20 cellular contexts compared by ENCODE assay signal in the genomic region with DNA sequence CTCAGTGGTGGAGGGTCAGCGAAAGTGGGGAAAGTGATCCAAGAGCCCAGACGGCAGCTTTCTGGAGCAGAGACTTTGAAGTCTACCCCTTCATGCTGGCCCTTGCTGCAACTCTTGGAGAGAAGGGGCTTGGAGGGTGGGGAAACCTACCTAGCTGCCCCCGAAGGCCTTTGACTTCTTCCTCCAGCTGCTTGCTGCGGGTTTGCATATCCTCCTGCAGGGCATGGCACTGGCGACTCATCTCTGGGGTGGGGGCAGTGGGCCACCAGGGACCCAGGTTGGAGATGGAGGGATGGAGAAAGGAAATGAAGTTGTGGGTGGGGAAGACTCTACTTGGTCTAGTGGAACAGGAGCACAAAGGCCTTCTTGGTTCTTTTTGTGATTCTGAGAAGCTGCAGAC. TPM values are rescaled to one million over a fixed set of nuclear protein-coding genes. Genes with fewer than 3 reads are reported as not detected.
DNase-seq lines count a peak whose midpoint lies in the region; ATAC-seq, FAIRE-seq and TF ChIP-seq lines count a peak whose summit lies in the region.
"Had no signal": no experiment of that assay in that cellular context is flagged by ENCODE, and none has a peak within 500 bp of the region (broad histone marks: within the 10 kb centered on the region; RNA-seq: fewer than 3 reads in every experiment).

No MANE protein-coding gene starts in this region.

- no peaks in the 10 kb centered on the region for H4K20me1 ChIP-seq in H1 (replicated peaks in 1 of 2; ENCODE audit: control insufficient read depth in 1 of 2, insufficient read depth in 2 of 2, low read length in 2 of 2)

- H3K4me3 ChIP-seq in H7 (ENCODE audit: insufficient read depth, low read depth, low read length), result no peak overlapping the region
- no peak overlapping the region for H3K4me3 ChIP-seq in H1 (ENCODE audit: extremely low read depth in 1 of 4, insufficient read depth in 2 of 4, low read depth in 3 of 4, low read length in 4 of 4)
- peak overlapping the region in 1 of 8 donors; percentile 2 for H3K4me3 ChIP-seq in spleen
- H3K4me3 ChIP-seq: A549, GM23338 had no signal

- H3K4me1 ChIP-seq in H1 (replicated peaks in 1 of 4; ENCODE audit: control insufficient read depth in 3 of 4, insufficient read depth in 4 of 4, low read length in 3 of 4), result peaks cover 0 to 5% (median under 1%) of the 10 kb centered on the region in 4 experiments; a peak in 4 of 7 replicates
- H3K4me1 ChIP-seq in spleen, result peaks cover 0 to 50% (median 8%) of the 10 kb centered on the region in 6 donors
- H3K4me1 ChIP-seq: A549 had no signal

- H3K4ac ChIP-seq in H1 (replicated peaks; ENCODE audit: insufficient read length, low read depth, low read length), result no peak overlapping the region

- H3K27me3 ChIP-seq in H7 (ENCODE audit: control insufficient read depth, insufficient read depth, low read length) (no peaks in the 10 kb centered on the region), H1 (replicated peaks in 1 of 4; ENCODE audit: control insufficient read depth in 3 of 4, extremely low read depth in 1 of 4, insufficient read depth in 3 of 4, low read length in 3 of 4) (no peaks in the 10 kb centered on the region), spleen (replicated peaks in 1 of 7) (no peaks in the 10 kb centered on the region)

- TF ChIP-seq EP300 in H1 (IDR thresholded peaks at IDR 0.05; ENCODE audit: borderline replicate concordance in 1 of 2, low read depth in 2 of 2, low read length in 2 of 2), result no peak

- peaks cover 1 to 3% of the 10 kb centered on the region in 2 donors for H3K36me3 Mint-ChIP-seq in CD14-positive monocyte
- H3K36me3 Mint-ChIP-seq: CD8-positive, alpha-beta T cell had no signal

- H2BK5ac ChIP-seq in H1 (ENCODE audit: low read depth, low read length), result no peak overlapping the region

- no peaks in the 10 kb centered on the region for H3K23me2 ChIP-seq in H1 (ENCODE audit: low read depth, low read length)

- no peak overlapping the region for H3K18ac ChIP-seq in H1 (ENCODE audit: extremely low read depth, low read length)

- no peak overlapping the region for H2AK5ac ChIP-seq in H1 (ENCODE audit: low read depth, low read length)

- peaks cover 0 to 3% (median 0%) of the 10 kb centered on the region in 7 donors for H3K9me3 Mint-ChIP-seq in CD14-positive monocyte
- H3K9me3 Mint-ChIP-seq: CD8-positive, alpha-beta T cell; GM23338; H9 had no signal

- no peak overlapping the region for H2BK15ac ChIP-seq in H1 (ENCODE audit: low read length)

- no peak overlapping the region for H4K91ac ChIP-seq in H1 (replicated peaks; ENCODE audit: insufficient read length, low read length)

- H3K9ac ChIP-seq in H1 (replicated peaks in 1 of 4; ENCODE audit: extremely low read depth in 1 of 4, low read depth in 3 of 4, low read length in 3 of 4), result no peak overlapping the region
- H3K9ac ChIP-seq: KMS-11 had no signal

- H3K23ac ChIP-seq in H1 (ENCODE audit: insufficient read length), result no peak overlapping the region

- H3K27ac ChIP-seq in H1 (ENCODE audit: low read depth, low read length) (no peak overlapping the region), spleen (peak overlapping the region in 7 of 8 donors; percentile 53 to 87 (median 79))
- H3K27ac ChIP-seq: A549, KMS-11 had no signal

- CTCF ChIA-PET in H1 (lab: Charles Lee; ENCODE audit: partially characterized antibody), result interaction anchor here (0.6 to 20.1 kb wide), 5 partner anchors 11 to 90 kb away, joined by 3 to 367 read pairs (median 33); partner anchors contain the start of genes ABCG4 and NHERF4

- H3K79me1 ChIP-seq in H1 (ENCODE audit: low read depth, low read length), result no peaks in the 10 kb centered on the region

- H2BK20ac ChIP-seq in H1 (ENCODE audit: low read length), result no peak overlapping the region

- peaks cover 66% of the 10 kb centered on the region for H3K4me1 Mint-ChIP-seq in CD14-positive monocyte

- H4K8ac ChIP-seq in H1 (ENCODE audit: extremely low read depth, insufficient read depth, low read length), result no peak overlapping the region; the same call in 1 of the 2 replicates

- ATAC-seq in sciatic nerve, result no peak
- ATAC-seq: A549; CD8-positive, alpha-beta T cell; GM23338 had no signal

- TF ChIP-seq CTCF in CD14-positive monocyte (IDR thresholded peaks at IDR 0.05), result no peak
- TF ChIP-seq CTCF in H1 (IDR thresholded peaks at IDR 0.05; ENCODE audit: control extremely low read depth in 1 of 3, insufficient read depth in 1 of 3, low read depth in 1 of 3, low read length in 3 of 3), result no peak
- TF ChIP-seq CTCF in spleen (IDR thresholded peaks at IDR 0.05 in 8 of 11, conservative IDR thresholded peaks at IDR 0.05 in 3 of 11), result no peak

- H2BK120ac ChIP-seq in H1 (replicated peaks; ENCODE audit: low read depth, low read length), result no peak overlapping the region

- no peak overlapping the region for H4K5ac ChIP-seq in H1 (ENCODE audit: insufficient read length, low read depth, low read length)

- intact Hi-C loops in CD14-positive monocyte (cut with micrococcal nuclease) (loop anchor here (10.0 kb wide), 2 partner anchors 48 to 98 kb away; partner anchors contain the start of gene ABCG4 (in 2 of the 2)), spleen (cut with DNase I; ENCODE audit: low total_unique reads) (loop anchor here (10.0 kb wide), 1 partner anchor 98 kb away; a partner anchor contains a TSS), sciatic nerve (cut with DNase I) (no loop called here)

- H3K79me2 ChIP-seq in H1 (ENCODE audit: control insufficient read depth in 1 of 2, insufficient read depth in 2 of 2, low read length in 2 of 2), result no peaks in the 10 kb centered on the region

- 0 out of 2 replicates have a peak overlapping the region, but pooled peaks have one; percentile 27 for H2BK12ac ChIP-seq in H1 (ENCODE audit: low read depth, low read length)

- H3K4me3 Mint-ChIP-seq in CD14-positive monocyte, result no peak overlapping the region
- H3K4me3 Mint-ChIP-seq: CD8-positive, alpha-beta T cell; GM23338; H9 had no signal

- H3K27me3 Mint-ChIP-seq in CD14-positive monocyte (ENCODE audit: low read depth in 3 of 3), result peaks cover 0 to 12% (median 8%) of the 10 kb centered on the region in 3 donors

- H3K36me3 ChIP-seq in H7 (replicated peaks; ENCODE audit: control insufficient read depth, insufficient read depth, low read length) (no peaks in the 10 kb centered on the region), H1 (ENCODE audit: control insufficient read depth in 2 of 4, insufficient read depth in 4 of 4, low read length in 3 of 4) (no peaks in the 10 kb centered on the region), spleen (no peaks in the 10 kb centered on the region)

- no peak for FAIRE-seq in H1 (lab: Jason Lieb, UNC)
- FAIRE-seq: A549, GM12892, GM18507 had no signal

- H3K27ac Mint-ChIP-seq in CD14-positive monocyte, result peak overlapping the region; percentile 89 to 96 (median 94)
- H3K27ac Mint-ChIP-seq: CD8-positive, alpha-beta T cell; GM23338 had no signal

- H3K9me3 ChIP-seq in H1 (ENCODE audit: insufficient read depth in 2 of 2, low read depth in 1 of 2, low read length in 1 of 2), result no peaks in the 10 kb centered on the region
- H3K9me3 ChIP-seq in spleen, result no peaks in the 10 kb centered on the region
- H3K9me3 ChIP-seq: A549 had no signal

- H3K56ac ChIP-seq in H1 (replicated peaks; ENCODE audit: insufficient read length, low read depth, low read length), result no peak overlapping the region

- H2AFZ ChIP-seq in H1 (ENCODE audit: low read length), result no peak overlapping the region
- H2AFZ ChIP-seq: GM23338 had no signal

- TF ChIP-seq POLR2A in H1 (IDR thresholded peaks at IDR 0.05; ENCODE audit: control extremely low read depth in 1 of 2, low read depth in 2 of 2, low read length in 2 of 2), result no peak
- no peak for TF ChIP-seq POLR2A in spleen (IDR thresholded peaks at IDR 0.05)

- H3K4me2 ChIP-seq in H1 (ENCODE audit: insufficient read depth in 1 of 2, low read depth in 2 of 2, low read length in 2 of 2), result no peak overlapping the region
- H3K4me2 ChIP-seq: A549, GM23338, KMS-11 had no signal

- 66% methylated on average over 5 of the region's 5 CpGs; no CpG with 5 or more reads in 1 of the 2 experiments for WGBS in H1 (ENCODE audit: extremely low coverage in 1 of 2, insufficient coverage in 1 of 2, insufficient read length in 1 of 2, insufficient replicate concordance in 2 of 2, low coverage in 1 of 2, low lambda C conversion rate in 2 of 2, missing lambda C conversion rate in 1 of 2), 2 experiments
- WGBS in spleen, 5 donors, result 70 to 89% (median 85%) methylated on average over 5 of the region's 5 CpGs

- DNase-seq in CD14-positive monocyte (ENCODE audit: low spot score) (no peak), H7 (peak; percentile 23), H1 (ENCODE audit: low read depth in 1 of 2, low spot score in 2 of 2) (no peak), spleen (peak; percentile 53), sciatic nerve (ENCODE audit: low spot score) (no peak), SHP77 treated with DMSO at 0.1 percent for 48 hours (lab: John Stamatoyannopoulos, UW) (no peak), SKM-1 treated with dmso at 0.1 percent for 144 hours (lab: John Stamatoyannopoulos, UW; ENCODE audit: unreplicated experiment) (no peak)
- DNase-seq: Calu3; CD8-positive, alpha-beta T cell; DMS79; GDM1; H9 had no signal

- no peak overlapping the region for H3K14ac ChIP-seq in H1 (ENCODE audit: insufficient read length)

- no peak for TF ChIP-seq RAD21 in H1 (IDR thresholded peaks at IDR 0.05 in 1 of 2, conservative IDR thresholded peaks at IDR 0.05 in 1 of 2; ENCODE audit: low read depth in 2 of 2, low read length in 2 of 2)

- POLR2A ChIA-PET in H1 (lab: Charles Lee; ENCODE audit: partially characterized antibody), result interaction anchor here (1.1 to 2.9 kb wide), 4 partner anchors 11 to 43 kb away, joined by 3 to 7 read pairs (median 6); no protein-coding TSS in a partner anchor

RNA-seq across cellular contexts. Expression of gene NHERF4, which starts 7.7 kb away (rescaled TPM):
- under 1 TPM in 1 of 2 donors, not detected in 1; 0.09 TPM for polyA plus RNA-seq in CD14-positive monocyte
- total RNA-seq in H7 (2014; rRNA removed; shearing (Covaris generic)), result not detected in 2 replicates
- total RNA-seq in H1 (2021; fragmentation: NEBNext Ultra II Directional; extraction: Animal tissue kit (Norgen Biotek cat#: 25700)), result not detected in 2 replicates
- 0.05 and 0.20 TPM in 2 replicates for polyA plus RNA-seq in H1 (2011; rRNA removed)
- 0.06 TPM for polyA plus RNA-seq in H1 (2011; cell fraction: cytosol; rRNA removed)
- polyA plus RNA-seq in H1 (2011; cell fraction: nucleus; rRNA removed), result 1.0 TPM
- polyA plus RNA-seq in H1 (2012, experiment 1 of 2), result 0.11 to 0.41 TPM (median 0.19 TPM) in 3 of 4 replicates, not detected in the other
- 0.08 TPM for polyA plus RNA-seq in H1 (2012, experiment 2 of 2)
- not detected for polyA plus RNA-seq in H1 (2013, experiment 1 of 2)
- polyA plus RNA-seq in H1 (2013, experiment 2 of 2), result 0.11 TPM
- polyA minus RNA-seq in H1 (2011; rRNA and poly(A)+ RNA removed), result 0.28 TPM in 1 of 2 replicates, not detected in the other
- not detected for polyA minus RNA-seq in H1 (2011; cell fraction: cytosol; rRNA and poly(A)+ RNA removed)
- polyA minus RNA-seq in H1 (2011; cell fraction: nucleus; rRNA and poly(A)+ RNA removed), result not detected
- not detected for total RNA-seq in spleen
- polyA plus RNA-seq in spleen, result under 1 TPM in 1 of 3 donors, not detected in 2; 0.12 TPM
- 0.62 TPM for total RNA-seq in sciatic nerve
- total RNA-seq: Calu3, Daoy, GM23338 had no signal
- polyA plus RNA-seq: BJ had no signal

RNA-seq across cellular contexts. Expression of gene CBL, which starts 13.1 kb away (rescaled TPM):
- polyA plus RNA-seq in CD14-positive monocyte (10 to 100 TPM in 1 of 2 donors, 1 to 10 TPM in 1; 7.6 to 24.0 TPM), H1 (2011; rRNA removed) (22.3 and 23.1 TPM in 2 replicates), spleen (10 to 100 TPM in 1 of 3 donors, 1 to 10 TPM in 2; 9.4 to 10.1 (median 9.5) TPM)
- total RNA-seq in H7 (2014; rRNA removed; shearing (Covaris generic)), result 16.1 and 23.6 TPM in 2 replicates
- 57.6 and 57.8 TPM in 2 replicates for total RNA-seq in H1 (2021; fragmentation: NEBNext Ultra II Directional; extraction: Animal tissue kit (Norgen Biotek cat#: 25700))
- 20.2 TPM for polyA plus RNA-seq in H1 (2011; cell fraction: cytosol; rRNA removed)
- polyA plus RNA-seq in H1 (2011; cell fraction: nucleus; rRNA removed), result 20.2 TPM
- polyA plus RNA-seq in H1 (2012, experiment 1 of 2), result 16.4 to 25.4 TPM (median 21.1 TPM) in 4 replicates
- 2.4 TPM for polyA plus RNA-seq in H1 (2012, experiment 2 of 2)
- polyA plus RNA-seq in H1 (2013, experiment 1 of 2), result 17.2 TPM
- polyA plus RNA-seq in H1 (2013, experiment 2 of 2), result 16.4 TPM
- 39.5 and 40.1 TPM in 2 replicates for polyA minus RNA-seq in H1 (2011; rRNA and poly(A)+ RNA removed)
- polyA minus RNA-seq in H1 (2011; cell fraction: cytosol; rRNA and poly(A)+ RNA removed), result 23.2 TPM
- polyA minus RNA-seq in H1 (2011; cell fraction: nucleus; rRNA and poly(A)+ RNA removed), result 26.6 TPM
- total RNA-seq in spleen (10 to 100 TPM; 41.0 to 56.3 (median 48.9) TPM), sciatic nerve (31.1 TPM)

RNA-seq across cellular contexts. Expression of gene NLRX1, which starts 24.5 kb away (rescaled TPM):
- polyA plus RNA-seq in CD14-positive monocyte (10 to 100 TPM; 14.2 to 15.5 TPM), H1 (2011; rRNA removed) (18.6 and 30.5 TPM in 2 replicates), spleen (10 to 100 TPM in 1 of 3 donors, 1 to 10 TPM in 2; 3.6 to 10.6 (median 5.3) TPM)
- 34.0 and 44.0 TPM in 2 replicates for total RNA-seq in H7 (2014; rRNA removed; shearing (Covaris generic))
- total RNA-seq in H1 (2021; fragmentation: NEBNext Ultra II Directional; extraction: Animal tissue kit (Norgen Biotek cat#: 25700)), result 12.9 and 13.2 TPM in 2 replicates
- 18.6 TPM for polyA plus RNA-seq in H1 (2011; cell fraction: cytosol; rRNA removed)
- 42.3 TPM for polyA plus RNA-seq in H1 (2011; cell fraction: nucleus; rRNA removed)
- polyA plus RNA-seq in H1 (2012, experiment 1 of 2), result 9.7 to 18.1 TPM (median 14.2 TPM) in 4 replicates
- 16.4 TPM for polyA plus RNA-seq in H1 (2012, experiment 2 of 2)
- polyA plus RNA-seq in H1 (2013, experiment 1 of 2), result 10.0 TPM
- 9.6 TPM for polyA plus RNA-seq in H1 (2013, experiment 2 of 2)
- polyA minus RNA-seq in H1 (2011; rRNA and poly(A)+ RNA removed), result 18.7 and 19.9 TPM in 2 replicates
- polyA minus RNA-seq in H1 (2011; cell fraction: cytosol; rRNA and poly(A)+ RNA removed), result 15.4 TPM
- 21.6 TPM for polyA minus RNA-seq in H1 (2011; cell fraction: nucleus; rRNA and poly(A)+ RNA removed)
- total RNA-seq in spleen (10 to 100 TPM; 13.2 to 18.7 (median 15.4) TPM), sciatic nerve (13.9 TPM)

RNA-seq across cellular contexts. Expression of gene ABCG4, which starts 44.1 kb away (rescaled TPM):
- polyA plus RNA-seq in CD14-positive monocyte (not detected), H1 (2011; rRNA removed) (1.8 and 2.9 TPM in 2 replicates), spleen (under 1 TPM in 2 of 3 donors, not detected in 1; 0.03 to 0.06 TPM)
- 0.31 and 0.37 TPM in 2 replicates for total RNA-seq in H7 (2014; rRNA removed; shearing (Covaris generic))
- 2.3 and 2.9 TPM in 2 replicates for total RNA-seq in H1 (2021; fragmentation: NEBNext Ultra II Directional; extraction: Animal tissue kit (Norgen Biotek cat#: 25700))
- polyA plus RNA-seq in H1 (2011; cell fraction: cytosol; rRNA removed), result 1.3 TPM
- 4.5 TPM for polyA plus RNA-seq in H1 (2011; cell fraction: nucleus; rRNA removed)
- 1.5 to 2.0 TPM (median 1.9 TPM) in 4 replicates for polyA plus RNA-seq in H1 (2012, experiment 1 of 2)
- 1.0 TPM for polyA plus RNA-seq in H1 (2012, experiment 2 of 2)
- polyA plus RNA-seq in H1 (2013, experiment 1 of 2), result 1.5 TPM
- 1.5 TPM for polyA plus RNA-seq in H1 (2013, experiment 2 of 2)
- 2.5 and 3.1 TPM in 2 replicates for polyA minus RNA-seq in H1 (2011; rRNA and poly(A)+ RNA removed)
- 1.0 TPM for polyA minus RNA-seq in H1 (2011; cell fraction: cytosol; rRNA and poly(A)+ RNA removed)
- 2.5 TPM for polyA minus RNA-seq in H1 (2011; cell fraction: nucleus; rRNA and poly(A)+ RNA removed)
- total RNA-seq in spleen (under 1 TPM in 4 of 7 donors, not detected in 3; 0.17 to 0.32 (median 0.23) TPM), sciatic nerve (not detected)
- total RNA-seq: Calu3; CD8-positive, alpha-beta T cell; Daoy; HT-29 had no signal

Comparison
In these comparisons a context has a peak if more than half of its experiments do, and no peak if none do; other contexts are left out.
1. DNase-seq: peak in H7 (single experiment) and spleen (single experiment); none in CD14-positive monocyte (single experiment), H1 (0 of 2), sciatic nerve (single experiment), SHP77 treated with DMSO at 0.1 percent for 48 hours (single experiment) and SKM-1 treated with dmso at 0.1 percent for 144 hours (single experiment).